In genomic region chr9:97413462-97413861, GRCh38 we compare ENCODE assay signal across 10 cellular contexts. TPM values are rescaled to one million over a fixed set of nuclear protein-coding genes. Genes with fewer than 3 reads are reported as not detected.
DNase-seq lines count a peak whose midpoint lies in the region; ATAC-seq and TF ChIP-seq lines count a peak whose summit lies in the region.
"Had no signal": no experiment of that assay in that cellular context is flagged by ENCODE, and none has a peak within 500 bp of the region (broad histone marks: within the 10 kb centered on the region; RNA-seq: fewer than 3 reads in every experiment).

No MANE protein-coding gene starts in this region.

- POLR2A ChIA-PET in naive thymus-derived CD8-positive, alpha-beta T cell (lab: Charles Lee), result interaction anchor here (0.9 to 2.7 kb wide), 2 partner anchors 220 to 370 kb away, joined by 3 to 18 read pairs; partner anchors contain the start of genes NCBP1 and TSTD2

- peaks cover 13% of the 10 kb centered on the region for H3K27me3 ChIP-seq in CD4-positive, CD25-positive, alpha-beta regulatory T cell (ENCODE audit: control insufficient read depth, insufficient read depth, low read length)
- H3K27me3 ChIP-seq in H9 (ENCODE audit: insufficient read depth, low read length) (no peaks in the 10 kb centered on the region; the same call in 1 of the 2 replicates), adipocyte (replicated peaks; ENCODE audit: control insufficient read depth, insufficient read depth, low read length) (peaks cover 7% of the 10 kb centered on the region)

- no peak for DNase-seq in CD4-positive, CD25-positive, alpha-beta regulatory T cell
- DNase-seq in H9, result no peak
- DNase-seq in adipocyte (ENCODE audit: low read depth), result no peak
- DNase-seq in naive thymus-derived CD8-positive, alpha-beta T cell, result no peak
- DNase-seq in foreskin fibroblast, result no peak
- no peak for DNase-seq in ACHN
- DNase-seq in NCI-H526 treated with DMSO at 0.1 percent for 48 hours (lab: John Stamatoyannopoulos, UW), result no peak
- DNase-seq in cerebellum (ENCODE audit: low spot score), result no peak
- DNase-seq: left ventricle myocardium superior had no signal

- WGBS in H9 (ENCODE audit: extremely low coverage, insufficient read length, low lambda C conversion rate), result no CpG with 5 or more reads among the region's 4 CpGs

- no peak overlapping the region for H3K23ac ChIP-seq in H9 (ENCODE audit: insufficient read length, low read depth, low read length)

- H3K4me1 ChIP-seq in CD4-positive, CD25-positive, alpha-beta regulatory T cell (ENCODE audit: control insufficient read depth, insufficient read depth, low read length, poor library complexity, severe bottlenecking), result peaks cover 16% of the 10 kb centered on the region
- H3K4me1 ChIP-seq in H9 (ENCODE audit: insufficient read depth, low read length) (no peaks in the 10 kb centered on the region), adipocyte (ENCODE audit: control insufficient read depth, insufficient read depth, low read length) (peaks cover 9% of the 10 kb centered on the region)

- no peak overlapping the region for H2AK5ac ChIP-seq in H9 (ENCODE audit: insufficient read length, low read length)

- no peaks in the 10 kb centered on the region for H3K79me1 ChIP-seq in H9 (ENCODE audit: insufficient read depth, low read depth, low read length, poor library complexity, severe bottlenecking)

- no peak overlapping the region for H2BK12ac ChIP-seq in H9 (ENCODE audit: insufficient read length, low read depth, low read length)

- no peak overlapping the region for H3K4ac ChIP-seq in H9 (ENCODE audit: low read depth, low read length)

- no peaks in the 10 kb centered on the region for H3K23me2 ChIP-seq in H9 (ENCODE audit: insufficient read length, low read depth, low read length, poor library complexity, severe bottlenecking)

- H3T11ph ChIP-seq in H9 (ENCODE audit: low read length), result no peak overlapping the region

- no peaks in the 10 kb centered on the region for H3K36me3 ChIP-seq in CD4-positive, CD25-positive, alpha-beta regulatory T cell (ENCODE audit: control insufficient read depth, insufficient read depth, low read length)
- H3K36me3 ChIP-seq in adipocyte (ENCODE audit: control insufficient read depth, insufficient read depth, low read length, severe bottlenecking), result no peaks in the 10 kb centered on the region

- H2BK15ac ChIP-seq in H9 (ENCODE audit: low read depth, low read length), result no peak overlapping the region

- H4K20me1 ChIP-seq in H9 (ENCODE audit: control insufficient read depth, insufficient read depth, insufficient read length), result no peaks in the 10 kb centered on the region

- H3K27me3 Mint-ChIP-seq in CD4-positive, CD25-positive, alpha-beta regulatory T cell, result peaks cover 10% of the 10 kb centered on the region
- H3K27me3 Mint-ChIP-seq in H9 (ENCODE audit: low read depth), result peaks cover 33% of the 10 kb centered on the region
- H3K27me3 Mint-ChIP-seq in naive thymus-derived CD8-positive, alpha-beta T cell, result peaks cover 2 to 8% (median 5%) of the 10 kb centered on the region in 5 donors

- peak overlapping the region; percentile 89 to 91 (median 91) for H3K4me3 Mint-ChIP-seq in CD4-positive, CD25-positive, alpha-beta regulatory T cell
- H3K4me3 Mint-ChIP-seq in H9, result peak overlapping the region; percentile 78 to 86; a peak in 2 of 5 replicates
- H3K4me3 Mint-ChIP-seq in naive thymus-derived CD8-positive, alpha-beta T cell, result peak overlapping the region; percentile 68 to 87 (median 80)

- H4K8ac ChIP-seq in H9 (replicated peaks; ENCODE audit: insufficient read length, low read depth, low read length), result no peak overlapping the region

- no peak overlapping the region for H4K5ac ChIP-seq in H9 (ENCODE audit: insufficient read length, low read depth, low read length)

- no peak overlapping the region for H3K9ac ChIP-seq in H9 (ENCODE audit: extremely low read depth, insufficient read length, low read length)
- H3K9ac ChIP-seq in adipocyte (ENCODE audit: low read length), result no peak overlapping the region

- no peak for ATAC-seq in CD4-positive, CD25-positive, alpha-beta regulatory T cell (ENCODE audit: low read depth in 2 of 2)
- no peak for ATAC-seq in naive thymus-derived CD8-positive, alpha-beta T cell
- ATAC-seq: left ventricle myocardium superior had no signal

- H3K9me3 ChIP-seq in CD4-positive, CD25-positive, alpha-beta regulatory T cell (ENCODE audit: control insufficient read depth in 2 of 2, low read length in 2 of 2), result peaks cover 0 to 2% of the 10 kb centered on the region in 2 experiments
- H3K9me3 ChIP-seq in H9 (ENCODE audit: control insufficient read depth, low read depth, low read length) (no peaks in the 10 kb centered on the region), adipocyte (ENCODE audit: control insufficient read depth, low read length) (peaks cover 9% of the 10 kb centered on the region)
- H3K9me3 ChIP-seq: SJSA1 had no signal

- H3K36me3 Mint-ChIP-seq in CD4-positive, CD25-positive, alpha-beta regulatory T cell, result no peaks in the 10 kb centered on the region
- H3K36me3 Mint-ChIP-seq in H9 (ENCODE audit: insufficient read depth in 1 of 3, low read depth in 3 of 3), result no peaks in the 10 kb centered on the region; a peak in 1 of 7 replicates
- no peaks in the 10 kb centered on the region for H3K36me3 Mint-ChIP-seq in naive thymus-derived CD8-positive, alpha-beta T cell

- H3K27ac Mint-ChIP-seq in CD4-positive, CD25-positive, alpha-beta regulatory T cell, result peak overlapping the region; percentile 45 to 72 (median 66)
- H3K27ac Mint-ChIP-seq in H9, result no peak overlapping the region
- peak overlapping the region in 9 of 10 donors; percentile 10 to 95 (median 78) for H3K27ac Mint-ChIP-seq in naive thymus-derived CD8-positive, alpha-beta T cell

- H3K56ac ChIP-seq in H9 (ENCODE audit: insufficient read length, low read depth, low read length), result no peak overlapping the region

- no peaks in the 10 kb centered on the region for H3K9me3 Mint-ChIP-seq in CD4-positive, CD25-positive, alpha-beta regulatory T cell
- H3K9me3 Mint-ChIP-seq in H9, result peaks cover 2 to 3% of the 10 kb centered on the region in 2 experiments; a peak in 3 of 5 replicates
- H3K9me3 Mint-ChIP-seq in naive thymus-derived CD8-positive, alpha-beta T cell, result no peaks in the 10 kb centered on the region

- no peak overlapping the region for H2BK120ac ChIP-seq in H9 (ENCODE audit: low read depth, low read length, poor library complexity, severe bottlenecking)

- H2BK20ac ChIP-seq in H9 (ENCODE audit: low read depth, low read length, poor library complexity, severe bottlenecking), result no peak overlapping the region

- H4K91ac ChIP-seq in H9 (ENCODE audit: insufficient read length, low read depth, low read length), result no peak overlapping the region

- no peak overlapping the region for H3K27ac ChIP-seq in CD4-positive, CD25-positive, alpha-beta regulatory T cell (ENCODE audit: insufficient read depth, low read length, poor library complexity, severe bottlenecking)
- no peak overlapping the region for H3K27ac ChIP-seq in H9 (ENCODE audit: insufficient read length, low read depth, low read length)
- H3K27ac ChIP-seq: SJSA1 had no signal

- H2BK5ac ChIP-seq in H9 (ENCODE audit: insufficient read length, low read length), result no peak overlapping the region

- H3K4me3 ChIP-seq in CD4-positive, CD25-positive, alpha-beta regulatory T cell (ENCODE audit: low read depth, low read length), result peak overlapping the region; percentile 77
- H3K4me3 ChIP-seq in adipocyte (ENCODE audit: low read length), result peak overlapping the region; percentile 84
- peak overlapping the region in 1 of 2 donors; percentile 73 for H3K4me3 ChIP-seq in foreskin fibroblast (ENCODE audit: low read depth in 1 of 2, low read length in 2 of 2)

- peaks cover 27 to 43% (median 36%) of the 10 kb centered on the region in 4 donors for H3K4me1 Mint-ChIP-seq in CD4-positive, CD25-positive, alpha-beta regulatory T cell
- H3K4me1 Mint-ChIP-seq in H9, result peaks cover 8 to 11% of the 10 kb centered on the region in 2 experiments; a peak in 3 of 4 replicates
- peaks cover 17 to 47% (median 41%) of the 10 kb centered on the region in 4 donors for H3K4me1 Mint-ChIP-seq in naive thymus-derived CD8-positive, alpha-beta T cell

- no peak overlapping the region for H3K4me2 ChIP-seq in H9 (ENCODE audit: insufficient read depth, insufficient read length, low read length)

- H3K18ac ChIP-seq in H9 (ENCODE audit: insufficient read length, low read depth, low read length), result no peak overlapping the region

- no peak for TF ChIP-seq CTCF in H9 (conservative IDR thresholded peaks at IDR 0.05)
- TF ChIP-seq CTCF in foreskin fibroblast (IDR thresholded peaks at IDR 0.05; ENCODE audit: low read depth, low read length), result no peak

- H3K14ac ChIP-seq in H9 (ENCODE audit: insufficient read depth, low read length), result no peak overlapping the region

- H3K79me2 ChIP-seq in H9 (ENCODE audit: insufficient read depth, low read length), result no peaks in the 10 kb centered on the region

- in situ Hi-C loops in ACHN (cut with HindIII; ENCODE audit: low pct_ligation_motif_present, low pct_unique_long_range_greater_than_20kb, low sequenced_read_pairs), result no loop called here

- no peak overlapping the region for H2AFZ ChIP-seq in H9 (ENCODE audit: low read length)

RNA-seq across cellular contexts. Expression of gene TDRD7, which starts 1.6 kb away (rescaled TPM):
- 10.3 TPM for total RNA-seq in CD4-positive, CD25-positive, alpha-beta regulatory T cell
- polyA plus RNA-seq in CD4-positive, CD25-positive, alpha-beta regulatory T cell, result 1 to 10 TPM; 5.1 to 8.2 (median 7.1) TPM
- total RNA-seq in H9 (2021) (4.2 and 5.1 TPM in 2 replicates), cerebellum (10.2 TPM)
- total RNA-seq in naive thymus-derived CD8-positive, alpha-beta T cell, result 10 to 100 TPM; 10.2 to 10.6 TPM
- 1 to 10 TPM; 2.5 to 5.0 (median 3.0) TPM for polyA plus RNA-seq in naive thymus-derived CD8-positive, alpha-beta T cell

Comparison
In these comparisons a context has a peak if more than half of its experiments do, and no peak if none do; other contexts are left out.
1. H3K27ac Mint-ChIP-seq: peak in CD4-positive, CD25-positive, alpha-beta regulatory T cell (3 of 3) and naive thymus-derived CD8-positive, alpha-beta T cell (9 of 10); none in H9 (0 of 3).
2. Peak in every context shown above with its lines, with median percentiles within 50 percentile points of each other: H3K4me3 Mint-ChIP-seq.